In genomic region chr14:19669151-19669601, GRCh38 we compare ENCODE assay signal across 14 cellular contexts. TPM values are rescaled to one million over a fixed set of nuclear protein-coding genes. Genes with fewer than 3 reads are reported as not detected.
"Had no signal": no experiment of that assay in that cellular context is flagged by ENCODE, and none has a peak within 500 bp of the region (broad histone marks: within the 10 kb centered on the region; RNA-seq: fewer than 3 reads in every experiment).

No MANE protein-coding gene starts in this region.

RNA-seq across cellular contexts. Expression of gene OR11H2, which starts 44.5 kb away (rescaled TPM):
- total RNA-seq: activated CD4-positive, alpha-beta memory T cell treated with anti-CD3 and anti-CD28 coated beads for 36 hours; activated CD4-positive, alpha-beta T cell treated with anti-CD3 and anti-CD28 coated beads, Interleukin-2, amount 10 ng/mL, durations not matched to agents 24 days and 14 days; activated T-cell treated with anti-CD3 and anti-CD28 coated beads, Interleukin-2, amount 50 U/mL, for 4 hours; activated T-helper 17 cell treated with anti-CD3 and anti-CD28 coated beads, Interleukin-2, amount 50 U/mL, for 72 hours; breast epithelium; dorsolateral prefrontal cortex; left ventricle myocardium superior; natural killer cell; occipital lobe; smooth muscle cell; stomach; thyroid gland; ureter had no signal
- polyA plus RNA-seq: esophagus, smooth muscle cell, stomach had no signal
